ENCODE assay signal across 8 cellular contexts in genomic region chr10:110569120-110569519, GRCh38. TPM values are rescaled to one million over a fixed set of nuclear protein-coding genes. Genes with fewer than 3 reads are reported as not detected.
DNase-seq lines count a peak whose midpoint lies in the region; ATAC-seq and TF ChIP-seq lines count a peak whose summit lies in the region.

No MANE protein-coding gene starts in this region.

- H3K36me3 Mint-ChIP-seq in endodermal cell (ENCODE audit: low read depth) = peaks cover 7% of the 10 kb centered on the region

- H3K36me3 ChIP-seq in H7 (replicated peaks; ENCODE audit: control insufficient read depth, insufficient read depth, low read length) (peaks cover 2% of the 10 kb centered on the region; the same call in 1 of the 2 replicates), Panc1 (ENCODE audit: control insufficient read depth, insufficient read depth, low read length) (peaks cover 41% of the 10 kb centered on the region), endodermal cell (ENCODE audit: control insufficient read depth, insufficient read depth, low read length) (peaks cover 35% of the 10 kb centered on the region), ovary (no peaks in the 10 kb centered on the region)

- intact Hi-C loops in Panc1 (cut with micrococcal nuclease; ENCODE audit: unreplicated experiment) (no loop called here), ovary (cut with DNase I) (no loop called here), cardiac septum (cut with DNase I) (loop anchor here (5.0 kb wide), 1 partner anchor 72 kb away; the partner anchor contains the start of gene DUSP5)

- ATAC-seq in Panc1 (no peak), HG03457 (IDR thresholded peaks at IDR 0.05; ENCODE audit: unreplicated experiment) (no peak)

- no peak for TF ChIP-seq POLR2A in ovary (IDR thresholded peaks at IDR 0.05)

- H3K27ac Mint-ChIP-seq in endodermal cell = no peak overlapping the region

- in situ Hi-C loops in Panc1 (cut with HindIII; ENCODE audit: low pct_unique_long_range_greater_than_20kb, low sequenced_read_pairs) = no loop called here

- H3K27me3 Mint-ChIP-seq in endodermal cell (ENCODE audit: insufficient read depth) = no peaks in the 10 kb centered on the region

- TSS peak; percentile 67 for BruUV-seq in Panc1 (replicated peaks; lab: Mats Ljungman, UMichigan)

- peaks cover 19% of the 10 kb centered on the region for H3K4me1 ChIP-seq in Panc1 (ENCODE audit: control insufficient read depth, insufficient read depth, low read length)
- H3K4me1 ChIP-seq in endodermal cell (ENCODE audit: control insufficient read depth, insufficient read depth, low read length) = no peaks in the 10 kb centered on the region
- peaks cover 4% of the 10 kb centered on the region for H3K4me1 ChIP-seq in ovary (ENCODE audit: insufficient read depth)

- H3K27me3 ChIP-seq in H7 (ENCODE audit: control insufficient read depth, insufficient read depth, low read length) (no peaks in the 10 kb centered on the region), Panc1 (ENCODE audit: control insufficient read depth, insufficient read depth, low read length) (no peaks in the 10 kb centered on the region), endodermal cell (ENCODE audit: control insufficient read depth, insufficient read depth, low read length, poor library complexity, severe bottlenecking) (no peaks in the 10 kb centered on the region), ovary (no peaks in the 10 kb centered on the region)

- peak overlapping the region; percentile 94 for H3K4me3 Mint-ChIP-seq in endodermal cell

- POLR2A ChIA-PET in Panc1 (lab: Charles Lee) = no interaction called here

- H3K27ac ChIP-seq in Panc1 (ENCODE audit: low read length) (peak overlapping the region; percentile 99; the same call in 1 of the 2 replicates), endodermal cell (ENCODE audit: low read depth, low read length) (no peak overlapping the region), ovary (no peak overlapping the region)

- CTCF ChIA-PET in Panc1 (lab: Charles Lee) = no interaction called here

- H3K9ac ChIP-seq in endodermal cell (ENCODE audit: extremely low read depth, low read length, poor library complexity, severe bottlenecking) = peak overlapping the region; percentile 99

- DNase-seq in H7 = no peak
- DNase-seq in Panc1 (ENCODE audit: low read depth, low spot score) = no peak
- no peak for DNase-seq in endodermal cell
- no peak for DNase-seq in ovary
- no peak for DNase-seq in GM19240 (ENCODE audit: insufficient read length, low spot score)
- DNase-seq in cardiac septum (ENCODE audit: low spot score) = no peak
- no peak for DNase-seq in DMS 273 (lab: John Stamatoyannopoulos, UW; ENCODE audit: unreplicated experiment)

- WGBS in endodermal cell (ENCODE audit: insufficient coverage in 1 of 2, insufficient read length in 1 of 2), 2 experiments = 83% methylated on average over 3 of the region's 3 CpGs; no CpG with 5 or more reads in 1 of the 2 experiments
- WGBS in ovary, 3 donors = 20 to 43% (median 34%) methylated on average over 3 of the region's 3 CpGs

- TF ChIP-seq EP300 in ovary (IDR thresholded peaks at IDR 0.05) = no peak

- H3K4me3 ChIP-seq in H7 (ENCODE audit: insufficient read depth, low read depth, low read length) (peak overlapping the region; percentile 2; the same call in 1 of the 2 replicates), Panc1 (ENCODE audit: low read depth in 2 of 2, low read length in 2 of 2) (peak overlapping the region; percentile 89 to 90; a peak in 3 of 4 replicates), endodermal cell (ENCODE audit: low read length) (peak overlapping the region; percentile 97), ovary (peak overlapping the region; percentile 98)

- TF ChIP-seq CTCF in Panc1 (IDR thresholded peaks at IDR 0.05) = no peak
- TF ChIP-seq CTCF in endodermal cell (conservative IDR thresholded peaks at IDR 0.05) = no peak
- no peak for TF ChIP-seq CTCF in ovary (IDR thresholded peaks at IDR 0.05)

- peaks cover 32% of the 10 kb centered on the region for H3K4me1 Mint-ChIP-seq in endodermal cell

- no peaks in the 10 kb centered on the region for H3K9me3 Mint-ChIP-seq in endodermal cell

- no peaks in the 10 kb centered on the region for H3K9me3 ChIP-seq in Panc1 (ENCODE audit: control insufficient read depth, insufficient read depth, low read depth, low read length)
- no peaks in the 10 kb centered on the region for H3K9me3 ChIP-seq in endodermal cell (ENCODE audit: control insufficient read depth, low read length)
- no peaks in the 10 kb centered on the region for H3K9me3 ChIP-seq in ovary

RNA-seq across cellular contexts. Expression of gene SMC3, which starts 1.6 kb away (rescaled TPM):
- 33.1 and 57.6 TPM in 2 replicates for total RNA-seq in H7 (2014; rRNA removed; shearing (Covaris generic))
- total RNA-seq in Panc1 (2021; ENCODE audit: unreplicated experiment) = 71.2 TPM
- polyA plus RNA-seq in Panc1 (2012; ENCODE audit: insufficient read length) = 30.4 TPM
- 10 to 100 TPM; 66.0 to 75.9 TPM for total RNA-seq in endodermal cell
- polyA plus RNA-seq in endodermal cell (2013, experiment 1 of 2) = 82.0 TPM
- polyA plus RNA-seq in endodermal cell (2013, experiment 2 of 2) = 83.0 TPM
- total RNA-seq in ovary = 10 to 100 TPM; 23.1 to 49.1 (median 38.3) TPM
- polyA plus RNA-seq in ovary = 10 to 100 TPM; 31.5 to 32.4 TPM
- 21.3 TPM for total RNA-seq in cardiac septum

Comparison
In these comparisons a context has a peak if more than half of its experiments do, and no peak if none do; other contexts are left out.
1. H3K4me3 ChIP-seq: peak in every context shown above with its lines; median percentile 98 in ovary; 97 in endodermal cell; 90 in Panc1; 2 in H7.